In the genomic region with DNA sequence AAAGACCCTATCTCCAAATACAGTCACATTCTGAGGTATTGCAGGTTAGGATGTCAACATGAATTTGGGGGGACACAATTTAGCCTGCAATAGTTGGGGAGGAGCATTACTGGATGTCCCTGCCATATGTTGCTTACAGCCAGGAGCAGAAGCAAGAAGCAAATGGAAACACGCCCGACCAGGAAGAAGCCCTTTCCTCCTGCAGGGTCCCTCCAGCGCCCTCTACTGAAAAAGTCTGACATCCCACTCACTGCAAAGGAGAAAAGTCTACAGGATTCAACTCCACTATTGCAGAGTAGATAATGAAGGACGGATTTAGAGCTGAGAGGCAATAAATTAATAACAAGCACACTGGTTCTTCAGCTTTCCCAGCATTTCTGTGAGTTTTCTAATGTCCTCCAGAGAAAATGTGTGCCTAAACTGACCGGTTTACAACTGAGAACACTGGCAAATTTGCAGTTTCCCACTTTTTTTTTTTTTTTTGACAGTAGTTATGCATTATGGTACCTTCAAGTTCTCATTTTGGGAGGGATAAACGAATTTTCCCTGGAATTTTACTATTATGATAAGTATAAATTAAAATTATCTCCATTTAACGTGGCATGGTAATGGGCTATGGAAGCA, we compare ENCODE assay signal across 8 cellular contexts. TPM values are rescaled to one million over a fixed set of nuclear protein-coding genes. Genes with fewer than 3 reads are reported as not detected.
DNase-seq lines count a peak whose midpoint lies in the region; ATAC-seq, FAIRE-seq and TF ChIP-seq lines count a peak whose summit lies in the region.

No MANE protein-coding gene starts in this region.

- H3T11ph ChIP-seq in H9 (ENCODE audit: low read length): no peak overlapping the region

- no peak overlapping the region for H2AFZ ChIP-seq in H9 (ENCODE audit: low read length)

- H3K4me3 ChIP-seq in adrenal gland: no peak overlapping the region

- H2BK15ac ChIP-seq in H9 (ENCODE audit: low read depth, low read length): no peak overlapping the region

- no peak overlapping the region for H3K56ac ChIP-seq in H9 (ENCODE audit: insufficient read length, low read depth, low read length)

- DNase-seq in DMS153 (lab: John Stamatoyannopoulos, UW): peak; percentile 79
- peak; percentile 78 for DNase-seq in H9
- DNase-seq in NCI-H1694 (lab: John Stamatoyannopoulos, UW): peak; percentile 59
- DNase-seq in T-helper 17 cell: peak; percentile 33 to 62 (median 48)
- peak; percentile 36 to 81 (median 72) for DNase-seq in adrenal gland
- DNase-seq in inferior parietal cortex (ENCODE audit: extremely low spot score): peak; percentile 40
- DNase-seq in stimulated activated CD4-positive, alpha-beta T cell treated with anti-CD3 and anti-CD28 coated beads, Interleukin-4, amount 100 ng/mL, for 48 hours (ENCODE audit: low read depth in 2 of 2): peak; percentile 45 to 56
- no peak for DNase-seq in H54 (ENCODE audit: insufficient read length, low spot score)

- H3K27me3 Mint-ChIP-seq in H9 (ENCODE audit: low read depth) (no peaks in the 10 kb centered on the region), T-helper 17 cell (no peaks in the 10 kb centered on the region)

- H3K4me1 ChIP-seq in H9 (ENCODE audit: insufficient read depth, low read length) (no peaks in the 10 kb centered on the region; the same call in 1 of the 2 replicates), adrenal gland (replicated peaks in 1 of 2) (peaks cover 11 to 18% of the 10 kb centered on the region in 2 donors)

- H2BK120ac ChIP-seq in H9 (ENCODE audit: low read depth, low read length, poor library complexity, severe bottlenecking): no peak overlapping the region

- intact Hi-C loops in adrenal gland (cut with DNase I): loop anchor here in 1 of 2 donors (10.0 kb wide), 1 partner anchor 168 kb away; no protein-coding TSS in a partner anchor

- no peak overlapping the region for H3K14ac ChIP-seq in H9 (ENCODE audit: insufficient read depth, low read length)

- H3K18ac ChIP-seq in H9 (ENCODE audit: insufficient read length, low read depth, low read length): no peak overlapping the region

- no peak overlapping the region for H3K4ac ChIP-seq in H9 (ENCODE audit: low read depth, low read length)

- no peak for FAIRE-seq in H54 (lab: Jason Lieb, UNC)

- no peaks in the 10 kb centered on the region for H3K79me1 ChIP-seq in H9 (ENCODE audit: insufficient read depth, low read depth, low read length, poor library complexity, severe bottlenecking)

- no peak overlapping the region for H3K27ac Mint-ChIP-seq in H9
- H3K27ac Mint-ChIP-seq in T-helper 17 cell: peak overlapping the region; percentile 39

- H3K36me3 Mint-ChIP-seq in H9 (ENCODE audit: insufficient read depth in 1 of 3, low read depth in 3 of 3) (peaks cover 0 to 3% (median 0%) of the 10 kb centered on the region in 3 experiments; a peak in 1 of 7 replicates), T-helper 17 cell (ENCODE audit: low read depth) (no peaks in the 10 kb centered on the region)

- no peak overlapping the region for H4K5ac ChIP-seq in H9 (ENCODE audit: insufficient read length, low read depth, low read length)

- no peak overlapping the region for H4K91ac ChIP-seq in H9 (ENCODE audit: insufficient read length, low read depth, low read length)

- H3K36me3 ChIP-seq in adrenal gland (replicated peaks in 1 of 2): no peaks in the 10 kb centered on the region

- no peak for TF ChIP-seq POLR2A in adrenal gland (IDR thresholded peaks at IDR 0.05)
- TF ChIP-seq POLR2A in H54 (IDR thresholded peaks at IDR 0.05; ENCODE audit: low read depth, low read length): no peak

- H3K23me2 ChIP-seq in H9 (ENCODE audit: insufficient read length, low read depth, low read length, poor library complexity, severe bottlenecking): no peaks in the 10 kb centered on the region

- peak; percentile 91 for ATAC-seq in T-helper 17 cell

- H3K27me3 ChIP-seq in H9 (ENCODE audit: insufficient read depth, low read length) (no peaks in the 10 kb centered on the region), adrenal gland (no peaks in the 10 kb centered on the region)

- H4K8ac ChIP-seq in H9 (replicated peaks; ENCODE audit: insufficient read length, low read depth, low read length): no peak overlapping the region

- no peak overlapping the region for H3K4me2 ChIP-seq in H9 (ENCODE audit: insufficient read depth, insufficient read length, low read length)

- H3K23ac ChIP-seq in H9 (ENCODE audit: insufficient read length, low read depth, low read length): no peak overlapping the region

- H3K27ac ChIP-seq in H9 (ENCODE audit: insufficient read length, low read depth, low read length) (no peak overlapping the region), adrenal gland (no peak overlapping the region)

- no peak overlapping the region for H3K9ac ChIP-seq in H9 (ENCODE audit: extremely low read depth, insufficient read length, low read length)

- no peaks in the 10 kb centered on the region for H3K9me3 Mint-ChIP-seq in H9

- H3K9me3 ChIP-seq in H9 (ENCODE audit: control insufficient read depth, low read depth, low read length) (no peaks in the 10 kb centered on the region), T-helper 17 cell (ENCODE audit: control insufficient read depth, low read length, poor library complexity, severe bottlenecking) (no peaks in the 10 kb centered on the region), adrenal gland (replicated peaks in 1 of 3) (no peaks in the 10 kb centered on the region)

- no peak overlapping the region for H2AK5ac ChIP-seq in H9 (ENCODE audit: insufficient read length, low read length)

- WGBS in H9 (ENCODE audit: extremely low coverage, insufficient read length, low lambda C conversion rate): no CpG with 5 or more reads among the region's 7 CpGs
- 35 to 49% (median 44%) methylated on average over 6 to 7 of the region's 7 CpGs for WGBS in adrenal gland, 4 donors

- H2BK5ac ChIP-seq in H9 (ENCODE audit: insufficient read length, low read length): no peak overlapping the region

- H3K4me3 Mint-ChIP-seq in H9: no peak overlapping the region
- no peak overlapping the region for H3K4me3 Mint-ChIP-seq in T-helper 17 cell

- H2BK20ac ChIP-seq in H9 (ENCODE audit: low read depth, low read length, poor library complexity, severe bottlenecking): no peak overlapping the region

- H2BK12ac ChIP-seq in H9 (ENCODE audit: insufficient read length, low read depth, low read length): no peak overlapping the region

- H3K4me1 Mint-ChIP-seq in H9: peaks cover 9 to 10% of the 10 kb centered on the region in 2 experiments
- peaks cover 21% of the 10 kb centered on the region for H3K4me1 Mint-ChIP-seq in T-helper 17 cell

- TF ChIP-seq CTCF in H9 (conservative IDR thresholded peaks at IDR 0.05) (peak; percentile 85), adrenal gland (IDR thresholded peaks at IDR 0.05) (peak; percentile 51 to 67 (median 59))

- no peaks in the 10 kb centered on the region for H3K79me2 ChIP-seq in H9 (ENCODE audit: insufficient read depth, low read length)

- no peaks in the 10 kb centered on the region for H4K20me1 ChIP-seq in H9 (ENCODE audit: control insufficient read depth, insufficient read depth, insufficient read length)

RNA-seq across cellular contexts. Expression of gene COQ2, which starts 31.7 kb away (rescaled TPM):
- total RNA-seq in H9 (2021): 19.8 and 19.9 TPM in 2 replicates
- total RNA-seq in T-helper 17 cell: 1 to 10 TPM; 4.7 to 5.5 TPM
- 10 to 100 TPM; 25.3 to 73.9 (median 33.7) TPM for total RNA-seq in adrenal gland
- polyA plus RNA-seq in adrenal gland: 10 to 100 TPM; 10.5 to 35.0 (median 19.4) TPM
